In genomic region chr10:33042565-33042964, GRCh38 we compare ENCODE assay signal across 1 cellular context.
TF ChIP-seq lines count a peak whose summit lies in the region.

No MANE protein-coding gene starts in this region.

TF ChIP-seq in GM23338, 12 proteins besides CTCF, POLR2A, EP300 and RAD21 (continued from another document):
- TF ChIP-seq, protein P1, sequence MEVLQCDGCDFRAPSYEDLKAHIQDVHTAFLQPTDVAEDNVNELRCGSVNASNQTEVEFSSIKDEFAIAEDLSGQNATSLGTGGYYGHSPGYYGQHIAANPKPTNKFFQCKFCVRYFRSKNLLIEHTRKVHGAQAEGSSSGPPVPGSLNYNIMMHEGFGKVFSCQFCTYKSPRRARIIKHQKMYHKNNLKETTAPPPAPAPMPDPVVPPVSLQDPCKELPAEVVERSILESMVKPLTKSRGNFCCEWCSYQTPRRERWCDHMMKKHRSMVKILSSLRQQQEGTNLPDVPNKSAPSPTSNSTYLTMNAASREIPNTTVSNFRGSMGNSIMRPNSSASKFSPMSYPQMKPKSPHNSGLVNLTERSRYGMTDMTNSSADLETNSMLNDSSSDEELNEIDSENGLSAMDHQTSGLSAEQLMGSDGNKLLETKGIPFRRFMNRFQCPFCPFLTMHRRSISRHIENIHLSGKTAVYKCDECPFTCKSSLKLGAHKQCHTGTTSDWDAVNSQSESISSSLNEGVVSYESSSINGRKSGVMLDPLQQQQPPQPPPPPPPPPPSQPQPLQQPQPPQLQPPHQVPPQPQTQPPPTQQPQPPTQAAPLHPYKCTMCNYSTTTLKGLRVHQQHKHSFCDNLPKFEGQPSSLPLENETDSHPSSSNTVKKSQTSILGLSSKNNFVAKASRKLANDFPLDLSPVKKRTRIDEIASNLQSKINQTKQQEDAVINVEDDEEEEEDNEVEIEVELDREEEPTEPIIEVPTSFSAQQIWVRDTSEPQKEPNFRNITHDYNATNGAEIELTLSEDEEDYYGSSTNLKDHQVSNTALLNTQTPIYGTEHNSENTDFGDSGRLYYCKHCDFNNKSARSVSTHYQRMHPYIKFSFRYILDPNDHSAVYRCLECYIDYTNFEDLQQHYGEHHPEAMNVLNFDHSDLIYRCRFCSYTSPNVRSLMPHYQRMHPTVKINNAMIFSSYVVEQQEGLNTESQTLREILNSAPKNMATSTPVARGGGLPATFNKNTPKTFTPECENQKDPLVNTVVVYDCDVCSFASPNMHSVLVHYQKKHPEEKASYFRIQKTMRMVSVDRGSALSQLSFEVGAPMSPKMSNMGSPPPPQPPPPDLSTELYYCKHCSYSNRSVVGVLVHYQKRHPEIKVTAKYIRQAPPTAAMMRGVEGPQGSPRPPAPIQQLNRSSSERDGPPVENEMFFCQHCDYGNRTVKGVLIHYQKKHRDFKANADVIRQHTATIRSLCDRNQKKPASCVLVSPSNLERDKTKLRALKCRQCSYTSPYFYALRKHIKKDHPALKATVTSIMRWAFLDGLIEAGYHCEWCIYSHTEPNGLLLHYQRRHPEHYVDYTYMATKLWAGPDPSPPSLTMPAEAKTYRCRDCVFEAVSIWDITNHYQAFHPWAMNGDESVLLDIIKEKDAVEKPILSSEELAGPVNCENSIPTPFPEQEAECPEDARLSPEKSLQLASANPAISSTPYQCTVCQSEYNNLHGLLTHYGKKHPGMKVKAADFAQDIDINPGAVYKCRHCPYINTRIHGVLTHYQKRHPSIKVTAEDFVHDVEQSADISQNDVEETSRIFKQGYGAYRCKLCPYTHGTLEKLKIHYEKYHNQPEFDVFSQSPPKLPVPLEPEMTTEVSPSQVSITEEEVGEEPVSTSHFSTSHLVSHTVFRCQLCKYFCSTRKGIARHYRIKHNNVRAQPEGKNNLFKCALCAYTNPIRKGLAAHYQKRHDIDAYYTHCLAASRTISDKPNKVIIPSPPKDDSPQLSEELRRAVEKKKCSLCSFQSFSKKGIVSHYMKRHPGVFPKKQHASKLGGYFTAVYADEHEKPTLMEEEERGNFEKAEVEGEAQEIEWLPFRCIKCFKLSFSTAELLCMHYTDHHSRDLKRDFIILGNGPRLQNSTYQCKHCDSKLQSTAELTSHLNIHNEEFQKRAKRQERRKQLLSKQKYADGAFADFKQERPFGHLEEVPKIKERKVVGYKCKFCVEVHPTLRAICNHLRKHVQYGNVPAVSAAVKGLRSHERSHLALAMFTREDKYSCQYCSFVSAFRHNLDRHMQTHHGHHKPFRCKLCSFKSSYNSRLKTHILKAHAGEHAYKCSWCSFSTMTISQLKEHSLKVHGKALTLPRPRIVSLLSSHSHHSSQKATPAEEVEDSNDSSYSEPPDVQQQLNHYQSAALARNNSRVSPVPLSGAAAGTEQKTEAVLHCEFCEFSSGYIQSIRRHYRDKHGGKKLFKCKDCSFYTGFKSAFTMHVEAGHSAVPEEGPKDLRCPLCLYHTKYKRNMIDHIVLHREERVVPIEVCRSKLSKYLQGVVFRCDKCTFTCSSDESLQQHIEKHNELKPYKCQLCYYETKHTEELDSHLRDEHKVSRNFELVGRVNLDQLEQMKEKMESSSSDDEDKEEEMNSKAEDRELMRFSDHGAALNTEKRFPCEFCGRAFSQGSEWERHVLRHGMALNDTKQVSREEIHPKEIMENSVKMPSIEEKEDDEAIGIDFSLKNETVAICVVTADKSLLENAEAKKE (CRISPR knock-in tag; IDR thresholded peaks at IDR 0.05) = no peak
- TF ChIP-seq JUNB (IDR thresholded peaks at IDR 0.05; ENCODE audit: unreplicated experiment) (no peak), EZH2phosphoT487 (IDR thresholded peaks at IDR 0.05; ENCODE audit: unreplicated experiment) (no peak), POLR2AphosphoS5 (IDR thresholded peaks at IDR 0.05; ENCODE audit: low read depth) (no peak), ZNF114 (CRISPR knock-in tag; IDR thresholded peaks at IDR 0.05) (no peak)
